6 cellular contexts compared by ENCODE assay signal in the genomic region with DNA sequence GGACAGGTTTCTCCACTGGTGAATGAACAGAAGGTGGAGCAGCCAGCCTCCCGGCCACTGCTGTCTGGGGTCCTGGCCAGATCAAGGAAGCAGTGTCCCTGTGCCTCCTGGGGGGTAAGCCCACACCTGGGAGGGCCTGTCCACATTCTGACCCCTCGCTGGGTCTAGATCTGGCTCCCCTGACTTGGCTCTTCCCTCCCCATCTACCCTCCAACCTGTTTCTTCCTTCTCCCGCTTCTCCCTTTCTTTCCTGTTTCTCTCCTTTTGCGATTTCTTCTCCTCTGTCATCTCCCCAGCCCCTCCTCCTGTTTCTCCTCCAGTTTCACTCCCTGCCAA. TPM values are rescaled to one million over a fixed set of nuclear protein-coding genes. Genes with fewer than 3 reads are reported as not detected.
DNase-seq lines count a peak whose midpoint lies in the region; ATAC-seq and TF ChIP-seq lines count a peak whose summit lies in the region.
"Had no signal": no experiment of that assay in that cellular context is flagged by ENCODE, and none has a peak within 500 bp of the region (broad histone marks: within the 10 kb centered on the region; RNA-seq: fewer than 3 reads in every experiment).

No MANE protein-coding gene starts in this region.

- peak overlapping the region; percentile 71 for H3K27ac Mint-ChIP-seq in activated T-helper 2 cell treated with anti-CD3 and anti-CD28 coated beads, Interferon-gamma antibody, Interleukin-2, Interleukin-4, amounts not matched to agents 10 μg/mL and 5 μg/mL and 100 μg/mL, durations not matched to agents 14 hours and 24 hours and 36 hours

- H3K9ac ChIP-seq in KMS-11 = no peak overlapping the region
- no peak overlapping the region for H3K9ac ChIP-seq in parathyroid adenoma

- H3K27me3 ChIP-seq in KMS-11 (ENCODE audit: insufficient read depth, low read depth) = no peaks in the 10 kb centered on the region
- H3K27me3 ChIP-seq in parathyroid adenoma (ENCODE audit: control insufficient read depth, insufficient read depth, low read length) = no peaks in the 10 kb centered on the region

- H3K4me2 ChIP-seq in KMS-11 (no peak overlapping the region), parathyroid adenoma (ENCODE audit: low read length) (peak overlapping the region; percentile 64)

- no peak overlapping the region for H3K27ac ChIP-seq in KMS-11
- H3K27ac ChIP-seq in parathyroid adenoma = peak overlapping the region; percentile 92

- H3K4me3 ChIP-seq in KMS-11 (IDR thresholded peaks at IDR 0.05; ENCODE audit: insufficient read depth, low read depth, low read length) (no peak overlapping the region), parathyroid adenoma (ENCODE audit: low read depth, low read length) (peak overlapping the region; percentile 96)

- no peaks in the 10 kb centered on the region for H3K9me3 ChIP-seq in parathyroid adenoma (ENCODE audit: control insufficient read depth, low read length)

- peaks cover 37% of the 10 kb centered on the region for H3K4me1 ChIP-seq in KMS-11 (ENCODE audit: low read depth, poor library complexity, severe bottlenecking)
- H3K4me1 ChIP-seq in parathyroid adenoma = peaks cover 34% of the 10 kb centered on the region

- H3K36me3 Mint-ChIP-seq in activated T-helper 2 cell treated with anti-CD3 and anti-CD28 coated beads, Interferon-gamma antibody, Interleukin-2, Interleukin-4, amounts not matched to agents 10 μg/mL and 5 μg/mL and 100 μg/mL, durations not matched to agents 14 hours and 24 hours and 36 hours (ENCODE audit: low read depth) = no peaks in the 10 kb centered on the region

- no peaks in the 10 kb centered on the region for H3K27me3 Mint-ChIP-seq in activated T-helper 2 cell treated with anti-CD3 and anti-CD28 coated beads, Interferon-gamma antibody, Interleukin-2, Interleukin-4, amounts not matched to agents 10 μg/mL and 5 μg/mL and 100 μg/mL, durations not matched to agents 14 hours and 24 hours and 36 hours (ENCODE audit: low read depth)

- ATAC-seq in GM18867 (IDR thresholded peaks at IDR 0.05; ENCODE audit: unreplicated experiment) = no peak

- DNase-seq in activated T-helper 2 cell treated with anti-CD3 and anti-CD28 coated beads, Interferon-gamma antibody, Interleukin-2, Interleukin-4, amounts not matched to agents 10 μg/mL and 5 μg/mL and 100 μg/mL, durations not matched to agents 14 hours and 24 hours and 36 hours (ENCODE audit: low spot score) = no peak
- DNase-seq in effector CD8-positive, alpha-beta T cell (lab: John Stamatoyannopoulos, UW) = no peak

- intact Hi-C loops in activated T-helper 2 cell treated with anti-CD3 and anti-CD28 coated beads, Interferon-gamma antibody, Interleukin-2, Interleukin-4, amounts not matched to agents 10 μg/mL and 5 μg/mL and 100 μg/mL, durations not matched to agents 14 hours and 24 hours and 36 hours (cut with micrococcal nuclease) = loop anchor here (10.0 kb wide), 1 partner anchor 376 kb away; a partner anchor contains a TSS

- 0 out of 2 replicates have a peak, but pooled peaks have one; percentile 1 for TF ChIP-seq CTCF in KMS-11 (conservative IDR thresholded peaks at IDR 0.05; ENCODE audit: low read depth, low read length)
- TF ChIP-seq CTCF in parathyroid adenoma (IDR thresholded peaks at IDR 0.05) = no peak

- no peaks in the 10 kb centered on the region for H3K79me2 ChIP-seq in KMS-11 (ENCODE audit: insufficient read depth, low read depth)
- no peaks in the 10 kb centered on the region for H3K79me2 ChIP-seq in parathyroid adenoma

- peak overlapping the region; percentile 47; the same call in 1 of the 2 replicates for H2AFZ ChIP-seq in KMS-11 (ENCODE audit: low read depth)
- H2AFZ ChIP-seq in parathyroid adenoma = no peak overlapping the region

- H3K36me3 ChIP-seq in KMS-11 (ENCODE audit: insufficient read depth) = no peaks in the 10 kb centered on the region
- no peaks in the 10 kb centered on the region for H3K36me3 ChIP-seq in parathyroid adenoma (ENCODE audit: control insufficient read depth, insufficient read depth, low read length)

- no peak overlapping the region for H3K4me3 Mint-ChIP-seq in activated T-helper 2 cell treated with anti-CD3 and anti-CD28 coated beads, Interferon-gamma antibody, Interleukin-2, Interleukin-4, amounts not matched to agents 10 μg/mL and 5 μg/mL and 100 μg/mL, durations not matched to agents 14 hours and 24 hours and 36 hours (ENCODE audit: low read depth)

- no peaks in the 10 kb centered on the region for H4K20me1 ChIP-seq in KMS-11 (ENCODE audit: insufficient read depth)

- peaks cover 61% of the 10 kb centered on the region for H3K4me1 Mint-ChIP-seq in activated T-helper 2 cell treated with anti-CD3 and anti-CD28 coated beads, Interferon-gamma antibody, Interleukin-2, Interleukin-4, amounts not matched to agents 10 μg/mL and 5 μg/mL and 100 μg/mL, durations not matched to agents 14 hours and 24 hours and 36 hours (ENCODE audit: low read depth)

- H3K9me3 Mint-ChIP-seq in activated T-helper 2 cell treated with anti-CD3 and anti-CD28 coated beads, Interferon-gamma antibody, Interleukin-2, Interleukin-4, amounts not matched to agents 10 μg/mL and 5 μg/mL and 100 μg/mL, durations not matched to agents 14 hours and 24 hours and 36 hours = no peaks in the 10 kb centered on the region

RNA-seq across cellular contexts. Expression of a gene that starts 0.4 kb away (rescaled TPM):
- total RNA-seq in activated T-helper 2 cell treated with anti-CD3 and anti-CD28 coated beads, Interferon-gamma antibody, Interleukin-2, Interleukin-4, amounts not matched to agents 10 μg/mL and 5 μg/mL and 100 μg/mL, durations not matched to agents 14 hours and 24 hours and 36 hours = 0.94 and 0.99 TPM in 2 replicates
- total RNA-seq: pulmonary artery endothelial cell had no signal

RNA-seq across cellular contexts. Expression of a gene that starts 8.4 kb away (rescaled TPM):
- total RNA-seq in activated T-helper 2 cell treated with anti-CD3 and anti-CD28 coated beads, Interferon-gamma antibody, Interleukin-2, Interleukin-4, amounts not matched to agents 10 μg/mL and 5 μg/mL and 100 μg/mL, durations not matched to agents 14 hours and 24 hours and 36 hours = 1.3 and 1.6 TPM in 2 replicates

RNA-seq across cellular contexts. Expression of a gene that starts 22.3 kb away (rescaled TPM):
- total RNA-seq in activated T-helper 2 cell treated with anti-CD3 and anti-CD28 coated beads, Interferon-gamma antibody, Interleukin-2, Interleukin-4, amounts not matched to agents 10 μg/mL and 5 μg/mL and 100 μg/mL, durations not matched to agents 14 hours and 24 hours and 36 hours = not detected in 2 replicates
- total RNA-seq: pulmonary artery endothelial cell had no signal

RNA-seq across cellular contexts. Expression of a gene that starts 26.0 kb away (rescaled TPM):
- total RNA-seq in activated T-helper 2 cell treated with anti-CD3 and anti-CD28 coated beads, Interferon-gamma antibody, Interleukin-2, Interleukin-4, amounts not matched to agents 10 μg/mL and 5 μg/mL and 100 μg/mL, durations not matched to agents 14 hours and 24 hours and 36 hours = not detected in 2 replicates
- total RNA-seq: pulmonary artery endothelial cell had no signal

RNA-seq across cellular contexts. Expression of a gene that starts 40.9 kb away (rescaled TPM):
- 18.2 and 18.4 TPM in 2 replicates for total RNA-seq in activated T-helper 2 cell treated with anti-CD3 and anti-CD28 coated beads, Interferon-gamma antibody, Interleukin-2, Interleukin-4, amounts not matched to agents 10 μg/mL and 5 μg/mL and 100 μg/mL, durations not matched to agents 14 hours and 24 hours and 36 hours
